8 cellular contexts compared by ENCODE assay signal in genomic region chrX:7996414-7996813, GRCh38.
DNase-seq lines count a peak whose midpoint lies in the region; ATAC-seq and FAIRE-seq lines count a peak whose summit lies in the region.

No MANE protein-coding gene starts in this region.

- peak; percentile 27 for DNase-seq in ACHN
- peak; percentile 18 for DNase-seq in EL
- DNase-seq in RCC 7860 (ENCODE audit: low spot score): no peak
- DNase-seq in effector CD4-positive, alpha-beta T cell: peak; percentile 12
- peak in 6 of 10 donors; percentile 1 to 33 (median 20) for DNase-seq in naive thymus-derived CD8-positive, alpha-beta T cell
- DNase-seq in MG63: no peak

- peaks cover 0 to 5% (median 0%) of the 10 kb centered on the region in 9 donors for H3K9me3 Mint-ChIP-seq in naive thymus-derived CD8-positive, alpha-beta T cell

- peak; percentile 63 for ATAC-seq in HG03378 (IDR thresholded peaks at IDR 0.05; ENCODE audit: unreplicated experiment)
- ATAC-seq in naive thymus-derived CD8-positive, alpha-beta T cell: no peak
- no peak for ATAC-seq in HG03025 (IDR thresholded peaks at IDR 0.05; ENCODE audit: low FRiP score, unreplicated experiment)

- no peaks in the 10 kb centered on the region for H3K27me3 ChIP-seq in MG63

- H3K36me3 Mint-ChIP-seq in naive thymus-derived CD8-positive, alpha-beta T cell: no peaks in the 10 kb centered on the region

- no peaks in the 10 kb centered on the region for H3K9me3 ChIP-seq in MG63

- H3K27ac Mint-ChIP-seq in naive thymus-derived CD8-positive, alpha-beta T cell: no peak overlapping the region

- POLR2A ChIA-PET in naive thymus-derived CD8-positive, alpha-beta T cell (lab: Charles Lee): no interaction called here

- FAIRE-seq in RCC 7860 (lab: Jason Lieb, UNC): peak; percentile 87

- H3K4me1 Mint-ChIP-seq in naive thymus-derived CD8-positive, alpha-beta T cell: no peaks in the 10 kb centered on the region

- H3K27me3 Mint-ChIP-seq in naive thymus-derived CD8-positive, alpha-beta T cell: no peaks in the 10 kb centered on the region

- no peak overlapping the region for H3K4me3 Mint-ChIP-seq in naive thymus-derived CD8-positive, alpha-beta T cell

- H3K36me3 ChIP-seq in MG63: no peaks in the 10 kb centered on the region

- in situ Hi-C loops in ACHN (cut with HindIII; ENCODE audit: low pct_ligation_motif_present, low pct_unique_long_range_greater_than_20kb, low sequenced_read_pairs): no loop called here

- H3K4me3 ChIP-seq in MG63: no peak overlapping the region

Comparison
In these comparisons a context has a peak if more than half of its experiments do, and no peak if none do; other contexts are left out.
1. DNase-seq: peak in ACHN (single experiment), EL (single experiment), effector CD4-positive, alpha-beta T cell (single experiment) and naive thymus-derived CD8-positive, alpha-beta T cell (6 of 10); none in RCC 7860 (single experiment) and MG63 (single experiment).